Comparison of ENCODE assay signal across 19 cellular contexts in genomic region chr14:71414631-71415403, GRCh38.
A peak's percentile ranks its signal among the peaks of the same experiment; 100 is the strongest.
DNase-seq lines count a peak whose midpoint lies in the region; ATAC-seq, FAIRE-seq and TF ChIP-seq lines count a peak whose summit lies in the region.
"Had no signal": no experiment of that assay in that cellular context is flagged by ENCODE, and none has a peak within 500 bp of the region (broad histone marks: within the 10 kb centered on the region; RNA-seq: fewer than 3 reads in every experiment).

No MANE protein-coding gene starts in this region.

- DNase-seq in EH (ENCODE audit: low read depth) (peak; percentile 80), PC-9 (no peak), chondrocyte (ENCODE audit: low spot score) (no peak), keratinocyte (ENCODE audit: low read depth, low spot score) (no peak), DMS114 treated with DMSO at 0.1 percent for 48 hours (lab: John Stamatoyannopoulos, UW; ENCODE audit: unreplicated experiment) (no peak), D341Med (ENCODE audit: low spot score) (no peak), pons (ENCODE audit: low spot score) (no peak)
- DNase-seq: activated CD4-positive, alpha-beta T cell treated with anti-CD3 and anti-CD28 coated beads, Interleukin-2, amount 10 ng/mL, durations not matched to agents 24 days and 14 days; activated effector memory CD4-positive, alpha-beta T cell treated with Interleukin-2 at 50 U/mL for 16 hours; amygdala; NCI-H187 treated with DMSO at 0.1 percent for 48 hours; NCI-H446 treated with DMSO at 0.1 percent for 48 hours; retina; stimulated activated naive B cell treated with anti-CD40 and anti-IgM and Interleukin-4, amounts not matched to agents 10 μg/mL and 1 μg/mL and 100 μg/mL, for 72 hours; transverse colon had no signal

- no peak overlapping the region for H3K4me2 ChIP-seq in PC-9
- H3K4me2 ChIP-seq in keratinocyte (ENCODE audit: control insufficient read depth, extremely low read depth, insufficient read depth, low read depth, low read length): peak overlapping the region; percentile 17

- peaks cover 3% of the 10 kb centered on the region for H3K36me3 Mint-ChIP-seq in chondrocyte (ENCODE audit: low read depth)

- H3K9me3 Mint-ChIP-seq in chondrocyte (ENCODE audit: low read depth): peaks cover 3% of the 10 kb centered on the region
- H3K9me3 Mint-ChIP-seq: activated CD4-positive, alpha-beta T cell treated with anti-CD3 and anti-CD28 coated beads, Interleukin-2, amount 10 ng/mL, durations not matched to agents 24 days and 14 days; IgD-negative memory B cell; stimulated activated naive B cell treated with anti-CD40 and anti-IgM and Interleukin-4, amounts not matched to agents 10 μg/mL and 1 μg/mL and 100 μg/mL, for 72 hours had no signal

- CTCF ChIA-PET in PC-9 (lab: Charles Lee): no interaction called here

- H3K27ac Mint-ChIP-seq in chondrocyte (ENCODE audit: unreplicated experiment): peak overlapping the region; percentile 83
- H3K27ac Mint-ChIP-seq: activated CD4-positive, alpha-beta T cell treated with anti-CD3 and anti-CD28 coated beads, Interleukin-2, amount 10 ng/mL, durations not matched to agents 24 days and 14 days; IgD-negative memory B cell had no signal

- no peaks in the 10 kb centered on the region for H3K9me1 ChIP-seq in keratinocyte (ENCODE audit: control insufficient read depth, extremely low read depth, insufficient read depth, low read length)

- no peak overlapping the region for H2AFZ ChIP-seq in PC-9
- H2AFZ ChIP-seq in keratinocyte (ENCODE audit: control insufficient read depth, low read length): no peak overlapping the region

- no peak overlapping the region for H3K9ac ChIP-seq in keratinocyte (ENCODE audit: control insufficient read depth, extremely low read depth, insufficient read depth, low read length)

- H3K27me3 ChIP-seq in PC-9 (ENCODE audit: insufficient read depth, low read depth): no peaks in the 10 kb centered on the region
- H3K27me3 ChIP-seq in keratinocyte (ENCODE audit: control insufficient read depth, extremely low read depth, insufficient read depth, low read length): no peaks in the 10 kb centered on the region
- H3K27me3 ChIP-seq: transverse colon had no signal

- peaks cover 42% of the 10 kb centered on the region for H3F3A ChIP-seq in PC-9 (ENCODE audit: insufficient read depth, low read depth)

- no peak overlapping the region for H3K4me3 Mint-ChIP-seq in chondrocyte (ENCODE audit: unreplicated experiment)
- H3K4me3 Mint-ChIP-seq: activated CD4-positive, alpha-beta T cell treated with anti-CD3 and anti-CD28 coated beads, Interleukin-2, amount 10 ng/mL, durations not matched to agents 24 days and 14 days; IgD-negative memory B cell; stimulated activated naive B cell treated with anti-CD40 and anti-IgM and Interleukin-4, amounts not matched to agents 10 μg/mL and 1 μg/mL and 100 μg/mL, for 72 hours had no signal

- TF ChIP-seq CTCF in PC-9 (conservative IDR thresholded peaks at IDR 0.05) (no peak), chondrocyte (IDR thresholded peaks at IDR 0.05) (no peak), keratinocyte (optimal IDR thresholded peaks at IDR 0.05 in 1 of 3, IDR thresholded peaks at IDR 0.05 in 1 of 3, conservative IDR thresholded peaks at IDR 0.05 in 1 of 3; ENCODE audit: extremely low read depth in 1 of 3, insufficient read depth in 2 of 3, low read length in 3 of 3) (no peak)

- ATAC-seq in GM21381 (IDR thresholded peaks at IDR 0.05; ENCODE audit: unreplicated experiment): no peak
- ATAC-seq: stimulated activated naive B cell treated with anti-CD40 and anti-IgM and Interleukin-4, amounts not matched to agents 10 μg/mL and 1 μg/mL and 100 μg/mL, for 72 hours had no signal

- no peaks in the 10 kb centered on the region for H3K9me2 ChIP-seq in PC-9 (ENCODE audit: insufficient read depth)

- H3K9me3 ChIP-seq in PC-9 (ENCODE audit: insufficient read depth, low read depth): no peaks in the 10 kb centered on the region
- no peaks in the 10 kb centered on the region for H3K9me3 ChIP-seq in keratinocyte (ENCODE audit: control insufficient read depth, low read depth, low read length)
- H3K9me3 ChIP-seq: transverse colon had no signal

- no peaks in the 10 kb centered on the region for H3K27me3 Mint-ChIP-seq in chondrocyte (ENCODE audit: low read depth)
- H3K27me3 Mint-ChIP-seq: activated CD4-positive, alpha-beta T cell treated with anti-CD3 and anti-CD28 coated beads, Interleukin-2, amount 10 ng/mL, durations not matched to agents 24 days and 14 days; IgD-negative memory B cell; stimulated activated naive B cell treated with anti-CD40 and anti-IgM and Interleukin-4, amounts not matched to agents 10 μg/mL and 1 μg/mL and 100 μg/mL, for 72 hours had no signal

- peak; percentile 20 for FAIRE-seq in keratinocyte (lab: Jason Lieb, UNC)
- FAIRE-seq: colon, endothelial cell of umbilical vein had no signal

- BruUV-seq in PC-9 (replicated peaks; lab: Mats Ljungman, UMichigan): no TSS peak

- intact Hi-C loops in PC-9 (cut with micrococcal nuclease; ENCODE audit: unreplicated experiment): no loop called here

- H3K4me1 Mint-ChIP-seq in chondrocyte (ENCODE audit: low read depth): peaks cover 62% of the 10 kb centered on the region

- H3K4me3 ChIP-seq in PC-9 (no peak overlapping the region), keratinocyte (ENCODE audit: control insufficient read depth in 2 of 3, extremely low read depth in 1 of 3, insufficient read depth in 2 of 3, low read depth in 1 of 3, low read length in 3 of 3) (no peak overlapping the region)
- H3K4me3 ChIP-seq: transverse colon had no signal

- peak overlapping the region; percentile 41 for H3K27ac ChIP-seq in PC-9
- peak overlapping the region; percentile 48 for H3K27ac ChIP-seq in keratinocyte (ENCODE audit: control insufficient read depth, insufficient read depth, low read length)
- H3K27ac ChIP-seq: transverse colon had no signal

- H3K4me1 ChIP-seq in PC-9 (replicated peaks; ENCODE audit: insufficient read depth) (peaks cover 11% of the 10 kb centered on the region), keratinocyte (ENCODE audit: control insufficient read depth, extremely low read depth, insufficient read depth, low read length) (peaks cover 33% of the 10 kb centered on the region)

- dilution Hi-C loops in keratinocyte (cut with MboI; ENCODE audit: extremely low pct_ligation_motif_present, low sequenced_read_pairs): no loop called here

- H3K36me3 ChIP-seq in PC-9 (ENCODE audit: low read depth): peaks cover 10% of the 10 kb centered on the region; the same call in 1 of the 2 replicates
- H3K36me3 ChIP-seq in keratinocyte (ENCODE audit: control insufficient read depth in 2 of 2, extremely low read depth in 1 of 2, insufficient read depth in 2 of 2, low read length in 2 of 2): peaks cover 0 to 3% of the 10 kb centered on the region in 2 experiments
- H3K36me3 ChIP-seq: transverse colon had no signal

- POLR2A ChIA-PET in PC-9 (lab: Charles Lee; ENCODE audit: unreplicated experiment): interaction anchor here (0.6 kb wide), 1 partner anchor 49 kb away, joined by 4 read pairs; no protein-coding TSS in a partner anchor

- H4K20me1 ChIP-seq in PC-9 (ENCODE audit: insufficient read depth): peaks cover 5% of the 10 kb centered on the region
- H4K20me1 ChIP-seq in keratinocyte (ENCODE audit: control insufficient read depth, extremely low read depth, insufficient read depth, low read length): no peaks in the 10 kb centered on the region

- H3K79me2 ChIP-seq in PC-9 (ENCODE audit: low read depth): peaks cover 84% of the 10 kb centered on the region
- H3K79me2 ChIP-seq in keratinocyte (ENCODE audit: control insufficient read depth, insufficient read depth, low read length): peaks cover 21% of the 10 kb centered on the region
